In the genomic region with DNA sequence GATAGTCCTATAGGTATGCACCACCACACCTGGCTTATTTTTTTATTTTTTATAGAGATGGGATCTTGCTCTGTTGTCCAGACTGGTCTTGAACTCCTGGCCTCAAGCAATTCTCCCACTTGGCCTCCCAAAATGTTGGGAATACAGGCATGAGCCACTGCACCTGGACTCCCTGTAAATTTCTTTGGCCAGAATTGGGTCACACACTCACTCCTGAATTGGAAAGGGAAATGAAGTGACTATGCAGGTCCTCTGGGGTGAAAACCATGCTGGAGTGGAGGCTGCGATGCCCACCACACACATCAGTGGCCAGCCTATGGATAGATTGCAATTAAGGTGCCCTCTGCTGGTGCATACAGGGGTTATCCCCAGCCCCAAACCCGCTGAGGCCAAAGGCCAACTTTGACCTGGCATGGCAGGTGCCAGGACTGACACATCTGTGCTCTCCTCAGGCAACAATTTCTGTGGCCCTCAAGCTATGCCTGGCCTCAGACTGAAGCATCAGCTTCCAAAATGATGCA, we compare ENCODE assay signal across 13 cellular contexts.
DNase-seq lines count a peak whose midpoint lies in the region; TF ChIP-seq lines count a peak whose summit lies in the region.
"Had no signal": no experiment of that assay in that cellular context is flagged by ENCODE, and none has a peak within 500 bp of the region (broad histone marks: within the 10 kb centered on the region; RNA-seq: fewer than 3 reads in every experiment).

No MANE protein-coding gene starts in this region.

- H3K9ac ChIP-seq in Loucy (ENCODE audit: low read depth, low read length, poor library complexity, severe bottlenecking), result no peak overlapping the region

- H2AFZ ChIP-seq in Loucy (ENCODE audit: low read length) (no peak overlapping the region), osteoblast (ENCODE audit: low read length) (peak overlapping the region; percentile 26)

- H4K20me1 ChIP-seq in Loucy (ENCODE audit: insufficient read depth, low read length, poor library complexity, severe bottlenecking) (no peaks in the 10 kb centered on the region), osteoblast (ENCODE audit: insufficient read depth, low read length) (no peaks in the 10 kb centered on the region)

- H3K4me1 ChIP-seq in Loucy (ENCODE audit: insufficient read depth, low read length, poor library complexity, severe bottlenecking), result peaks cover 20% of the 10 kb centered on the region
- H3K4me1 ChIP-seq in osteoblast (ENCODE audit: insufficient read depth, low read length), result peaks cover 48% of the 10 kb centered on the region

- no peaks in the 10 kb centered on the region for H3F3A ChIP-seq in Loucy (ENCODE audit: low read depth)

- H3K79me2 ChIP-seq in Loucy (ENCODE audit: insufficient read depth, low read length), result no peaks in the 10 kb centered on the region
- H3K79me2 ChIP-seq in osteoblast (ENCODE audit: insufficient read depth, low read length), result no peaks in the 10 kb centered on the region

- peak; percentile 88 for DNase-seq in NCI-H2029 (lab: John Stamatoyannopoulos, UW)
- DNase-seq in NCI-H2029 treated with DMSO at 0.1 percent for 48 hours (lab: John Stamatoyannopoulos, UW), result no peak
- no peak for DNase-seq in choroid plexus epithelial cell (ENCODE audit: low read depth)
- DNase-seq in osteoblast (ENCODE audit: insufficient read length, low spot score, missing footprints), result no peak
- DNase-seq in activated CD4-positive, CD25-positive, alpha-beta regulatory T cell (lab: John Stamatoyannopoulos, UW), result no peak
- DNase-seq in stimulated activated CD4-positive, alpha-beta T cell treated with anti-CD3 and anti-CD28 coated beads, Interleukin-4, amount 100 ng/mL, for 1 hour, result no peak
- DNase-seq in CD1c-positive myeloid dendritic cell (ENCODE audit: extremely low spot score), result no peak
- DNase-seq: activated CD8-positive, alpha-beta memory T cell treated with anti-CD3 and anti-CD28 coated beads for 24 hours; activated naive CD8-positive, alpha-beta T cell treated with anti-CD3 and anti-CD28 coated beads, Interleukin-2, amount 10 ng/mL, durations not matched to agents 7 days and 5 days; nephron progenitor cell; stimulated activated CD4-positive, alpha-beta T cell treated with anti-CD3 and anti-CD28 coated beads, Interleukin-15, amount 100 ng/mL, for 24 hours; T-helper 1 cell had no signal

- peak; percentile 58 for TF ChIP-seq CTCF in Loucy (conservative IDR thresholded peaks at IDR 0.05; ENCODE audit: low read length)
- TF ChIP-seq CTCF in choroid plexus epithelial cell (conservative IDR thresholded peaks at IDR 0.05; ENCODE audit: low read depth, low read length), result peak; percentile 45
- TF ChIP-seq CTCF in osteoblast (IDR thresholded peaks at IDR 0.05; ENCODE audit: extremely low read depth, low read depth, low read length), result peak; percentile 35

- H3K27me3 ChIP-seq in Loucy (ENCODE audit: insufficient read depth, low read length, poor library complexity, severe bottlenecking) (no peaks in the 10 kb centered on the region), osteoblast (ENCODE audit: insufficient read depth, low read length) (no peaks in the 10 kb centered on the region)

- H3K4me3 ChIP-seq in Loucy (ENCODE audit: low read length, poor library complexity, severe bottlenecking) (no peak overlapping the region), choroid plexus epithelial cell (ENCODE audit: low read depth, low read length) (no peak overlapping the region), osteoblast (ENCODE audit: insufficient read depth, low read length) (no peak overlapping the region)

- H3K4me2 ChIP-seq in Loucy (ENCODE audit: low read depth, low read length, poor library complexity, severe bottlenecking) (no peak overlapping the region), osteoblast (ENCODE audit: insufficient read depth, low read length) (no peak overlapping the region)

- H3K9me3 ChIP-seq in Loucy (ENCODE audit: insufficient read depth, low read depth, low read length), result no peaks in the 10 kb centered on the region
- H3K9me3 ChIP-seq in osteoblast (ENCODE audit: low read depth, low read length), result no peaks in the 10 kb centered on the region

- H3K9me2 ChIP-seq in Loucy (replicated peaks; ENCODE audit: low read depth, low read length), result no peaks in the 10 kb centered on the region

- H3K36me3 ChIP-seq in Loucy (ENCODE audit: insufficient read depth, low read length) (no peaks in the 10 kb centered on the region), osteoblast (ENCODE audit: insufficient read depth, low read length) (no peaks in the 10 kb centered on the region)

- H3K27ac ChIP-seq in osteoblast (ENCODE audit: low read depth, low read length), result no peak overlapping the region
